In genomic region chr3:184766555-184767261, GRCh38 we compare ENCODE assay signal across 1 cellular context.
TF ChIP-seq lines count a peak whose summit lies in the region.

No MANE protein-coding gene starts in this region.

TF ChIP-seq in HEK293T, 16 proteins besides CTCF, POLR2A, EP300 and RAD21:
- TF ChIP-seq ARNT (IDR thresholded peaks at IDR 0.05): no peak
- TF ChIP-seq TARDBP (IDR thresholded peaks at IDR 0.05): no peak
- TF ChIP-seq SUZ12 (IDR thresholded peaks at IDR 0.05): no peak
- peak; percentile 35; the same call in 1 of the 2 replicates for TF ChIP-seq PKNOX1 (IDR thresholded peaks at IDR 0.05)
- no peak for TF ChIP-seq L3MBTL2 (conservative IDR thresholded peaks at IDR 0.05)
- no peak for TF ChIP-seq HDGF (IDR thresholded peaks at IDR 0.05; ENCODE audit: borderline replicate concordance)
- TF ChIP-seq FOXK2 (IDR thresholded peaks at IDR 0.05): no peak
TF ChIP-seq in HEK293T: peak in this region for 1.
